ENCODE assay signal across 1 cellular context in genomic region chr17:76074390-76075363, GRCh38.
TF ChIP-seq lines count a peak whose summit lies in the region.

Gene GALR2, plus strand, starts transcription at chr17:76074781. Its CDS starts 103 bp downstream, at chr17:76074884.

TF ChIP-seq in HepG2, 621 proteins besides CTCF, POLR2A, EP300 and RAD21 (continued from another document):
- no peak for TF ChIP-seq CBX2 (IDR thresholded peaks at IDR 0.05; ENCODE audit: low read depth, low read length)
- TF ChIP-seq CBX2 (CRISPR knock-in tag; IDR thresholded peaks at IDR 0.05; ENCODE audit: low read depth) = no peak
- 0 out of 2 replicates have a peak, but pooled peaks have one; percentile 10 for TF ChIP-seq PAXIP1 (CRISPR knock-in tag; conservative IDR thresholded peaks at IDR 0.05)
